11 cellular contexts compared by ENCODE assay signal in genomic region chr11:63250162-63251050, GRCh38. TPM values are rescaled to one million over a fixed set of nuclear protein-coding genes. Genes with fewer than 3 reads are reported as not detected.
"Had no signal": no experiment of that assay in that cellular context is flagged by ENCODE, and none has a peak within 500 bp of the region (broad histone marks: within the 10 kb centered on the region; RNA-seq: fewer than 3 reads in every experiment).

No MANE protein-coding gene starts in this region.

- H2AFZ ChIP-seq: GM23248 had no signal

- H3K4me3 ChIP-seq: GM23248, HAP-1 had no signal

- ATAC-seq: HCT116 had no signal

- H3K27ac ChIP-seq: GM23248, HL-60 had no signal

- H3K4me1 ChIP-seq: HAP-1 had no signal

- H3K27ac Mint-ChIP-seq: HFFc6, IgD-negative memory B cell had no signal

- H3K4me1 Mint-ChIP-seq: IgD-negative memory B cell had no signal

- H3K9me3 ChIP-seq: HAP-1 had no signal

- H3K4me3 Mint-ChIP-seq: HFFc6, IgD-negative memory B cell had no signal

- H3K36me3 Mint-ChIP-seq: IgD-negative memory B cell had no signal

- H3K9me3 Mint-ChIP-seq: HFFc6 had no signal

- DNase-seq: GM23248, GOT3, H7, HFFc6, KBM-7 had no signal

- H3K9ac ChIP-seq: GM23248 had no signal

- H3K36me3 ChIP-seq: HAP-1 had no signal

RNA-seq across cellular contexts. Expression of gene SLC22A25, which starts 7.0 kb away (rescaled TPM):
- total RNA-seq: GM23248, H4, H7, HFFc6, HT1080 had no signal
- polyA plus RNA-seq: GM23248, IgD-negative memory B cell had no signal
